1 cellular context compared by ENCODE assay signal in the genomic region with DNA sequence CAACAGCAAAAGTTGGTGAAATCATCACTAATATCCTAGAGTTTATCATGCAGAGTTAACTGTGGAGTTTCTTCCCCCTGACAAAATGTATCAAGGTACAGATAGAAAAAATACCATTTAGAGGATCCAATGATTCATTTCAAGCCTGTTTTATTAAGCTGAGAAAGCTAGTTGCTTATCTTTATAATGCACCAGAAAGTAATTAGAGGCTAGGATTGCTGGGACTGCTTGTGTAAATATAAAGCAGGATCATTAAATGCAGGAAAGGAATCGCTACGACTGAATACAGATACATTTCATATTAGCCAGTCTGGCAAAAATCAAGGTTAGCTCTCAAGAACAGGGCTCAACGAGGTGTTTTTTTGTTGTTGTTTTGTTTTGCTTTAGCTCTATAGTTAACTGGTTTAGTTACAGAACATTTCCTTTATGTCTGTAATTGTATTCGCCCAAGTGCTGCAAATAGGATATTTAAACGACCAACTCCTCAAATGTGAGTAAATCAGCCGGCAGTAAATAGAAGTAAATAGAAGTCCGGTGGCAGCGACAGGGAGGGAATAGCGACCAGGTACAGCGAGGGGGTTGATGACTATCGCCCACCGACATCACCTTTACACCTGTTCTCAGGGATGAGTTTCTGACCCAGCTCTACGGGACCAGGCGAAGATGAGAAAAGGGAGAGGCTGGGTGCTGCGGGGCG.
TF ChIP-seq lines count a peak whose summit lies in the region.

No MANE protein-coding gene starts in this region.

TF ChIP-seq in HEK293, 187 proteins besides CTCF, POLR2A, EP300 and RAD21 (continued from another document):
- peak; percentile 42; the same call in 1 of the 2 replicates for TF ChIP-seq ZNF76 (tag by site-specific recombination; IDR thresholded peaks at IDR 0.05; ENCODE audit: borderline replicate concordance, low read depth)
- peak; percentile 83 for TF ChIP-seq ZNF341 (tag by site-specific recombination; IDR thresholded peaks at IDR 0.05; ENCODE audit: low read depth)
- peak; percentile 30; the same call in 1 of the 2 replicates for TF ChIP-seq OSR2 (tag by site-specific recombination; IDR thresholded peaks at IDR 0.05)
- TF ChIP-seq, protein P1, sequence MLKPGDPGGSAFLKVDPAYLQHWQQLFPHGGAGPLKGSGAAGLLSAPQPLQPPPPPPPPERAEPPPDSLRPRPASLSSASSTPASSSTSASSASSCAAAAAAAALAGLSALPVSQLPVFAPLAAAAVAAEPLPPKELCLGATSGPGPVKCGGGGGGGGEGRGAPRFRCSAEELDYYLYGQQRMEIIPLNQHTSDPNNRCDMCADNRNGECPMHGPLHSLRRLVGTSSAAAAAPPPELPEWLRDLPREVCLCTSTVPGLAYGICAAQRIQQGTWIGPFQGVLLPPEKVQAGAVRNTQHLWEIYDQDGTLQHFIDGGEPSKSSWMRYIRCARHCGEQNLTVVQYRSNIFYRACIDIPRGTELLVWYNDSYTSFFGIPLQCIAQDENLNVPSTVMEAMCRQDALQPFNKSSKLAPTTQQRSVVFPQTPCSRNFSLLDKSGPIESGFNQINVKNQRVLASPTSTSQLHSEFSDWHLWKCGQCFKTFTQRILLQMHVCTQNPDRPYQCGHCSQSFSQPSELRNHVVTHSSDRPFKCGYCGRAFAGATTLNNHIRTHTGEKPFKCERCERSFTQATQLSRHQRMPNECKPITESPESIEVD (tag by site-specific recombination; IDR thresholded peaks at IDR 0.05), result peak; percentile 94
- no peak for TF ChIP-seq ZXDB (tag by site-specific recombination; IDR thresholded peaks at IDR 0.05)
- TF ChIP-seq, protein P2, sequence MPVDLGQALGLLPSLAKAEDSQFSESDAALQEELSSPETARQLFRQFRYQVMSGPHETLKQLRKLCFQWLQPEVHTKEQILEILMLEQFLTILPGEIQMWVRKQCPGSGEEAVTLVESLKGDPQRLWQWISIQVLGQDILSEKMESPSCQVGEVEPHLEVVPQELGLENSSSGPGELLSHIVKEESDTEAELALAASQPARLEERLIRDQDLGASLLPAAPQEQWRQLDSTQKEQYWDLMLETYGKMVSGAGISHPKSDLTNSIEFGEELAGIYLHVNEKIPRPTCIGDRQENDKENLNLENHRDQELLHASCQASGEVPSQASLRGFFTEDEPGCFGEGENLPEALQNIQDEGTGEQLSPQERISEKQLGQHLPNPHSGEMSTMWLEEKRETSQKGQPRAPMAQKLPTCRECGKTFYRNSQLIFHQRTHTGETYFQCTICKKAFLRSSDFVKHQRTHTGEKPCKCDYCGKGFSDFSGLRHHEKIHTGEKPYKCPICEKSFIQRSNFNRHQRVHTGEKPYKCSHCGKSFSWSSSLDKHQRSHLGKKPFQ (tag by site-specific recombination; IDR thresholded peaks at IDR 0.05), result no peak
- no peak for TF ChIP-seq ZNF530 (tag by site-specific recombination; IDR thresholded peaks at IDR 0.05; ENCODE audit: low read depth)
